Comparison of ENCODE assay signal across 8 cellular contexts in genomic region chr3:112013058-112013783, GRCh38. TPM values are rescaled to one million over a fixed set of nuclear protein-coding genes. Genes with fewer than 3 reads are reported as not detected.
DNase-seq lines count a peak whose midpoint lies in the region; ATAC-seq and TF ChIP-seq lines count a peak whose summit lies in the region.

No MANE protein-coding gene starts in this region.

- H3K4me2 ChIP-seq in osteoblast (ENCODE audit: insufficient read depth, low read length), result peak overlapping the region; percentile 63

- H3K36me3 ChIP-seq in osteoblast (ENCODE audit: insufficient read depth, low read length) (no peaks in the 10 kb centered on the region), transverse colon (no peaks in the 10 kb centered on the region)

- H3K27me3 ChIP-seq in foreskin keratinocyte (no peaks in the 10 kb centered on the region), osteoblast (ENCODE audit: insufficient read depth, low read length) (no peaks in the 10 kb centered on the region), transverse colon (no peaks in the 10 kb centered on the region)

- H3K4me1 ChIP-seq in foreskin keratinocyte, result no peaks in the 10 kb centered on the region
- peaks cover 13% of the 10 kb centered on the region for H3K4me1 ChIP-seq in osteoblast (ENCODE audit: insufficient read depth, low read length)
- peaks cover 0 to 9% (median 0%) of the 10 kb centered on the region in 4 donors for H3K4me1 ChIP-seq in transverse colon

- TF ChIP-seq EP300 in transverse colon (IDR thresholded peaks at IDR 0.05; ENCODE audit: low read depth), result no peak

- H3K4me3 ChIP-seq in osteoblast (ENCODE audit: insufficient read depth, low read length), result no peak overlapping the region
- no peak overlapping the region for H3K4me3 ChIP-seq in transverse colon

- in situ Hi-C loops in transverse colon (cut with MboI; ENCODE audit: low pct_ligation_motif_present in 1 of 4, low pct_unique_long_range_greater_than_20kb in 1 of 4, low sequenced_read_pairs in 3 of 4), result no loop called here

- H3K9me3 ChIP-seq in osteoblast (ENCODE audit: low read depth, low read length) (no peaks in the 10 kb centered on the region), transverse colon (no peaks in the 10 kb centered on the region)

- no peaks in the 10 kb centered on the region for H3K79me2 ChIP-seq in osteoblast (ENCODE audit: insufficient read depth, low read length)

- no peak overlapping the region for H3K27ac ChIP-seq in foreskin keratinocyte
- no peak overlapping the region for H3K27ac ChIP-seq in osteoblast (ENCODE audit: low read depth, low read length)
- H3K27ac ChIP-seq in transverse colon, result no peak overlapping the region

- intact Hi-C loops in transverse colon (cut with DNase I; ENCODE audit: low total_unique reads), result no loop called here

- H2AFZ ChIP-seq in osteoblast (ENCODE audit: low read length), result peak overlapping the region; percentile 75

- WGBS in transverse colon (ENCODE audit: low coverage in 1 of 2), 2 donors, result 5 to 44% methylated on average over 10 to 19 of the region's 19 CpGs

- TF ChIP-seq POLR2A in transverse colon (IDR thresholded peaks at IDR 0.05), result no peak

- peak; percentile 73 for ATAC-seq in HG02943 (IDR thresholded peaks at IDR 0.05; ENCODE audit: low read depth, unreplicated experiment)
- peak; percentile 76 for ATAC-seq in foreskin keratinocyte

- TF ChIP-seq CTCF in foreskin keratinocyte (conservative IDR thresholded peaks at IDR 0.05) (peak; percentile 90), osteoblast (IDR thresholded peaks at IDR 0.05; ENCODE audit: extremely low read depth, low read depth, low read length) (peak; percentile 80), transverse colon (IDR thresholded peaks at IDR 0.05) (peak; percentile 55 to 67 (median 64))

- no peaks in the 10 kb centered on the region for H4K20me1 ChIP-seq in osteoblast (ENCODE audit: insufficient read depth, low read length)

- DNase-seq in SIG-M5 treated with dmso at 0.1 percent for 504 hours (lab: John Stamatoyannopoulos, UW; ENCODE audit: unreplicated experiment) (peak; percentile 81), SIG-M5 (lab: John Stamatoyannopoulos, UW) (no peak), RPMI7951 (ENCODE audit: low read depth) (peak; percentile 74), foreskin keratinocyte (peak in 1 of 2 donors; percentile 60), osteoblast (ENCODE audit: insufficient read length, low spot score, missing footprints) (peak; percentile 86), transverse colon (peak; percentile 46)
- peak; percentile 34 for DNase-seq in activated gamma-delta T cell treated with anti-CD3 and anti-CD28 coated beads, Interleukin-2, amount 50 U/mL, for 16 hours (ENCODE audit: low read depth)

RNA-seq across cellular contexts. Expression of gene TAGLN3, which starts 14.5 kb away (rescaled TPM):
- 0.39 and 0.48 TPM in 2 replicates for total RNA-seq in RPMI7951 (2014; rRNA removed; shearing (Covaris generic))
- 11.6 and 14.9 TPM in 2 replicates for total RNA-seq in foreskin keratinocyte
- 13.6 and 17.7 TPM in 2 replicates for polyA plus RNA-seq in foreskin keratinocyte
- not detected in 2 replicates for total RNA-seq in osteoblast
- total RNA-seq in transverse colon, result 1 to 10 TPM in 1 of 4 donors, under 1 TPM in 2, not detected in 1; 0.64 to 1.5 (median 0.68) TPM

RNA-seq across cellular contexts. Expression of gene TMPRSS7, which starts 21.3 kb away (rescaled TPM):
- total RNA-seq in RPMI7951 (2014; rRNA removed; shearing (Covaris generic)), result not detected in 2 replicates
- total RNA-seq in foreskin keratinocyte (0.03 TPM in 1 of 2 replicates, not detected in the other), osteoblast (not detected in 2 replicates), transverse colon (not detected)
- 0.02 TPM in 1 of 2 replicates, not detected in the other for polyA plus RNA-seq in foreskin keratinocyte

RNA-seq across cellular contexts. Expression of gene ABHD10, which starts 34.4 kb away (rescaled TPM):
- total RNA-seq in RPMI7951 (2014; rRNA removed; shearing (Covaris generic)), result 37.0 and 42.5 TPM in 2 replicates
- total RNA-seq in foreskin keratinocyte (23.6 and 26.2 TPM in 2 replicates), osteoblast (22.8 and 23.6 TPM in 2 replicates), transverse colon (10 to 100 TPM in 2 of 4 donors, 1 to 10 TPM in 2; 2.2 to 23.3 (median 9.3) TPM)
- 13.1 and 14.8 TPM in 2 replicates for polyA plus RNA-seq in foreskin keratinocyte
